ENCODE assay signal across 8 cellular contexts in the genomic region with DNA sequence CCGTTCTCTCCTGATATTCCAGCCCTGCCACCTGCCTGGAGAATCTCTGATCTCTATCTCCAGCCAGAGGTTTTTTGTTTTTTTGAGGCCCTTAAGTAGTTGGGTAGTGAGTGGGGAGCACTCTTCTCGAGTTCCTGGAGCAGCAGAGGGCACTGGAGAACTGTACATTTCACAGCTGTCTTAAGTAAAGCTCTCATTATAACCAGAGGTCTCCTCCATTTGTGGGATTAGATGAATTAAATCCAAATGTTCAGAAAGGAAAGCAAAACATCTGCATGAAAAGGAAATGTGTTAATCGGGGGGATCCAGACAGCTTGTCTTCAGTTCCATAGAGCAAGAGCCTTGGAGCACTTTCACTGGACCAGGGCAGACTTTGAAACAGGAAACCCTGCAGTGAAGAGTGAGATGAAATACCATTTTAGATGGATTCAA.
A peak's percentile ranks its signal among the peaks of the same experiment; 100 is the strongest.
DNase-seq lines count a peak whose midpoint lies in the region; ATAC-seq and TF ChIP-seq lines count a peak whose summit lies in the region.

No MANE protein-coding gene starts in this region.

- peak; percentile 46 for TF ChIP-seq CTCF in RWPE2 (IDR thresholded peaks at IDR 0.05; ENCODE audit: poor library complexity, severe bottlenecking)

- peak overlapping the region in 1 of 2 donors; percentile 87 for H3K27ac Mint-ChIP-seq in stimulated activated naive CD8-positive, alpha-beta T cell treated with anti-CD3 and anti-CD28 coated beads, Interleukin-15, amount 100 ng/mL, for 72 hours

- H3K9me3 ChIP-seq in RWPE2 (ENCODE audit: severe bottlenecking) = no peaks in the 10 kb centered on the region

- peak; percentile 63 for ATAC-seq in stimulated activated naive CD8-positive, alpha-beta T cell treated with anti-CD3 and anti-CD28 coated beads, Interleukin-15, amount 100 ng/mL, for 72 hours
- ATAC-seq in stimulated activated naive CD8-positive, alpha-beta T cell treated with anti-CD3 and anti-CD28 coated beads, Interleukin-15, Interleukin-2, amounts not matched to agents 100 U/mL and 50 U/mL, for 24 hours = no peak
- peak; percentile 37; the same call in 1 of the 3 replicates for ATAC-seq in RWPE2 (ENCODE audit: low read depth)
- no peak for ATAC-seq in GM21447 (IDR thresholded peaks at IDR 0.05; ENCODE audit: unreplicated experiment)
- no peak for ATAC-seq in HG02884 (IDR thresholded peaks at IDR 0.05; ENCODE audit: unreplicated experiment)
- no peak for ATAC-seq in HG02981 (IDR thresholded peaks at IDR 0.05; ENCODE audit: unreplicated experiment)

- H3K4me1 Mint-ChIP-seq in stimulated activated naive CD8-positive, alpha-beta T cell treated with anti-CD3 and anti-CD28 coated beads, Interleukin-15, amount 100 ng/mL, for 72 hours = peaks cover 14% of the 10 kb centered on the region

- no peaks in the 10 kb centered on the region for H3K27me3 Mint-ChIP-seq in stimulated activated naive CD8-positive, alpha-beta T cell treated with anti-CD3 and anti-CD28 coated beads, Interleukin-15, amount 100 ng/mL, for 72 hours

- H3K27ac ChIP-seq in RWPE2 (ENCODE audit: poor library complexity, severe bottlenecking) = peak overlapping the region; percentile 60

- no peak overlapping the region for H3K4me3 Mint-ChIP-seq in stimulated activated naive CD8-positive, alpha-beta T cell treated with anti-CD3 and anti-CD28 coated beads, Interleukin-15, amount 100 ng/mL, for 72 hours

- no peaks in the 10 kb centered on the region for H3K9me3 Mint-ChIP-seq in stimulated activated naive CD8-positive, alpha-beta T cell treated with anti-CD3 and anti-CD28 coated beads, Interleukin-15, amount 100 ng/mL, for 72 hours

- no peak overlapping the region for H3K4me3 ChIP-seq in RWPE2 (ENCODE audit: severe bottlenecking)

- no peaks in the 10 kb centered on the region for H3K36me3 ChIP-seq in RWPE2 (ENCODE audit: low read depth)

- no peak for DNase-seq in stimulated activated naive CD8-positive, alpha-beta T cell treated with anti-CD3 and anti-CD28 coated beads, Interleukin-15, amount 100 ng/mL, for 72 hours
- no peak for DNase-seq in stimulated activated naive CD8-positive, alpha-beta T cell treated with anti-CD3 and anti-CD28 coated beads, Interleukin-15, Interleukin-2, amounts not matched to agents 100 U/mL and 50 U/mL, for 24 hours
- no peak for DNase-seq in RWPE2 (ENCODE audit: low spot score)
- DNase-seq in fibroblast of the conjunctiva (ENCODE audit: low read depth) = peak; percentile 85
- no peak for DNase-seq in HPDE6-E6E7 (ENCODE audit: extremely low spot score)

- peaks cover 22% of the 10 kb centered on the region for H3K4me1 ChIP-seq in RWPE2 (ENCODE audit: insufficient read depth, poor library complexity, severe bottlenecking)

- H3K27me3 ChIP-seq in RWPE2 (ENCODE audit: insufficient read depth, poor library complexity, severe bottlenecking) = no peaks in the 10 kb centered on the region

Comparison
In these comparisons a context has a peak if more than half of its experiments do, and no peak if none do; other contexts are left out.
1. ATAC-seq: peak in stimulated activated naive CD8-positive, alpha-beta T cell treated with anti-CD3 and anti-CD28 coated beads, Interleukin-15, amount 100 ng/mL, for 72 hours (single experiment) and RWPE2 (single experiment); none in stimulated activated naive CD8-positive, alpha-beta T cell treated with anti-CD3 and anti-CD28 coated beads, Interleukin-15, Interleukin-2, amounts not matched to agents 100 U/mL and 50 U/mL, for 24 hours (single experiment), GM21447 (single experiment), HG02884 (single experiment) and HG02981 (single experiment).